8 cellular contexts compared by ENCODE assay signal in genomic region chr9:129037767-129038098, GRCh38. TPM values are rescaled to one million over a fixed set of nuclear protein-coding genes. Genes with fewer than 3 reads are reported as not detected.
A peak's percentile ranks its signal among the peaks of the same experiment; 100 is the strongest.
DNase-seq lines count a peak whose midpoint lies in the region; ATAC-seq and TF ChIP-seq lines count a peak whose summit lies in the region.

No MANE protein-coding gene starts in this region.

- peaks cover 25% of the 10 kb centered on the region for H3K36me3 ChIP-seq in NT2/D1 (ENCODE audit: insufficient read depth, insufficient read length, low read length)

- peak overlapping the region; percentile 97 for H3K4me3 Mint-ChIP-seq in endothelial cell (ENCODE audit: unreplicated experiment)
- peak overlapping the region; percentile 95 for H3K4me3 Mint-ChIP-seq in natural killer cell treated with Interleukin-12 subunit alpha and Interleukin-12 subunit beta and Interleukin-15 and Interleukin-18, amount 100 ng/mL, for 72 hours

- H3K27me3 ChIP-seq in NT2/D1 (ENCODE audit: insufficient read depth, insufficient read length): no peaks in the 10 kb centered on the region

- TF ChIP-seq CTCF in AG09309 (IDR thresholded peaks at IDR 0.05; ENCODE audit: control insufficient read depth, insufficient read depth, low read depth, low read length, missing control alignments) (no peak), endothelial cell (IDR thresholded peaks at IDR 0.05; ENCODE audit: unreplicated experiment) (no peak)

- H3K9me3 Mint-ChIP-seq in endothelial cell (ENCODE audit: unreplicated experiment): no peaks in the 10 kb centered on the region
- no peaks in the 10 kb centered on the region for H3K9me3 Mint-ChIP-seq in natural killer cell treated with Interleukin-12 subunit alpha and Interleukin-12 subunit beta and Interleukin-15 and Interleukin-18, amount 100 ng/mL, for 72 hours

- DNase-seq in AG09309 (ENCODE audit: low read depth): no peak
- no peak for DNase-seq in NT2/D1 (ENCODE audit: low read depth, low spot score)
- DNase-seq in endothelial cell (ENCODE audit: low spot score): no peak
- no peak for DNase-seq in natural killer cell treated with Interleukin-12 subunit alpha and Interleukin-12 subunit beta and Interleukin-15 and Interleukin-18, amount 100 ng/mL, for 72 hours (ENCODE audit: low spot score)
- no peak for DNase-seq in effector CD8-positive, alpha-beta T cell (lab: John Stamatoyannopoulos, UW)
- DNase-seq in COR-L47 (lab: John Stamatoyannopoulos, UW): no peak
- DNase-seq in islet precursor cell: no peak

- peaks cover 22% of the 10 kb centered on the region for H3K4me1 Mint-ChIP-seq in endothelial cell (ENCODE audit: unreplicated experiment)
- H3K4me1 Mint-ChIP-seq in natural killer cell treated with Interleukin-12 subunit alpha and Interleukin-12 subunit beta and Interleukin-15 and Interleukin-18, amount 100 ng/mL, for 72 hours (ENCODE audit: low read depth in 2 of 2): peaks cover 17 to 25% of the 10 kb centered on the region in 2 donors

- ATAC-seq in natural killer cell treated with Interleukin-12 subunit alpha and Interleukin-12 subunit beta and Interleukin-15 and Interleukin-18, amount 100 ng/mL, for 72 hours: no peak
- no peak for ATAC-seq in GM21381 (IDR thresholded peaks at IDR 0.05; ENCODE audit: unreplicated experiment)

- peaks cover 4% of the 10 kb centered on the region for H3K36me3 Mint-ChIP-seq in endothelial cell (ENCODE audit: low read depth, unreplicated experiment)
- no peaks in the 10 kb centered on the region for H3K36me3 Mint-ChIP-seq in natural killer cell treated with Interleukin-12 subunit alpha and Interleukin-12 subunit beta and Interleukin-15 and Interleukin-18, amount 100 ng/mL, for 72 hours

- H3K4me3 ChIP-seq in AG09309 (ENCODE audit: control insufficient read depth, low read depth, low read length) (peak overlapping the region; percentile 98), NT2/D1 (ENCODE audit: insufficient read length, low read depth) (peak overlapping the region; percentile 99)

- H3K4me1 ChIP-seq in NT2/D1 (ENCODE audit: insufficient read depth, insufficient read length): peaks cover 13% of the 10 kb centered on the region

- H3K9me3 ChIP-seq in NT2/D1 (ENCODE audit: insufficient read depth, low read length): no peaks in the 10 kb centered on the region

- H3K9ac ChIP-seq in NT2/D1 (ENCODE audit: insufficient read length, low read depth): peak overlapping the region; percentile 97

- H3K27ac Mint-ChIP-seq in endothelial cell (ENCODE audit: unreplicated experiment): no peak overlapping the region
- H3K27ac Mint-ChIP-seq in natural killer cell treated with Interleukin-12 subunit alpha and Interleukin-12 subunit beta and Interleukin-15 and Interleukin-18, amount 100 ng/mL, for 72 hours: peak overlapping the region in 1 of 2 donors; percentile 83

- H3K27me3 Mint-ChIP-seq in endothelial cell (ENCODE audit: unreplicated experiment): peaks cover 1% of the 10 kb centered on the region
- no peaks in the 10 kb centered on the region for H3K27me3 Mint-ChIP-seq in natural killer cell treated with Interleukin-12 subunit alpha and Interleukin-12 subunit beta and Interleukin-15 and Interleukin-18, amount 100 ng/mL, for 72 hours

RNA-seq across cellular contexts. Expression of gene MIGA2, which starts 1.3 kb away (rescaled TPM):
- total RNA-seq in endothelial cell (ENCODE audit: unreplicated experiment): 32.9 TPM
- total RNA-seq in natural killer cell treated with Interleukin-12 subunit alpha and Interleukin-12 subunit beta and Interleukin-15 and Interleukin-18, amount 100 ng/mL, for 72 hours: 10 to 100 TPM; 42.4 to 82.6 TPM

RNA-seq across cellular contexts. Expression of gene SH3GLB2, which starts 9.6 kb away (rescaled TPM):
- 94.3 TPM for total RNA-seq in endothelial cell (ENCODE audit: unreplicated experiment)
- total RNA-seq in natural killer cell treated with Interleukin-12 subunit alpha and Interleukin-12 subunit beta and Interleukin-15 and Interleukin-18, amount 100 ng/mL, for 72 hours: 10 to 100 TPM; 57.8 to 99.0 TPM

RNA-seq across cellular contexts. Expression of gene DOLPP1, which starts 43.2 kb away (rescaled TPM):
- 21.4 TPM for total RNA-seq in endothelial cell (ENCODE audit: unreplicated experiment)
- total RNA-seq in natural killer cell treated with Interleukin-12 subunit alpha and Interleukin-12 subunit beta and Interleukin-15 and Interleukin-18, amount 100 ng/mL, for 72 hours: 10 to 100 TPM; 18.6 to 24.1 TPM
